ENCODE assay signal across 15 cellular contexts in the genomic region with DNA sequence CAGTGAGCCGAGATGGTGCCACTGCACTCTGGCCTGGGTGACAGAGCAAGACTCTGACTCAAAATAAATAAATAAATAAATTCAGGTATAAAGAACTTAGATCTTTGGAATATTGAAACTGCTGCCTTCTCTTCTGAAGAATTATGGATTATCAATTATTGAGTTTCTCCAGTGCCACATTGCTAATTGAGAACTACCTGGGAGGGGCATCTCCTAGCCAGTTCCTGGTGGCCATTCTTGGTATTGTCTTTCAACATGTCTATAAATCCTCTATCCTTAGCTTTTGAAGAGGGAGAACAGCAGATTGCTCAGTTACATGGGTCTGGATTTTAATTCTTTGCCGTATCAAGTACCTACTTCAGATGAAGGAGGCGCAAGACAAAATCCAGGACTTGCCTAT. TPM values are rescaled to one million over a fixed set of nuclear protein-coding genes. Genes with fewer than 3 reads are reported as not detected.
DNase-seq lines count a peak whose midpoint lies in the region; ATAC-seq and TF ChIP-seq lines count a peak whose summit lies in the region.
"Had no signal": no experiment of that assay in that cellular context is flagged by ENCODE, and none has a peak within 500 bp of the region (broad histone marks: within the 10 kb centered on the region; RNA-seq: fewer than 3 reads in every experiment).

No MANE protein-coding gene starts in this region.

- H3K27me3 ChIP-seq in MM.1S (replicated peaks; ENCODE audit: insufficient read depth, low read length) (no peaks in the 10 kb centered on the region), ectodermal cell (ENCODE audit: control insufficient read depth, insufficient read depth, low read length, poor library complexity, severe bottlenecking) (no peaks in the 10 kb centered on the region), psoas muscle (ENCODE audit: insufficient read depth in 3 of 3, low read length in 2 of 3) (no peaks in the 10 kb centered on the region), tibial nerve (no peaks in the 10 kb centered on the region)

- DNase-seq in NCI-H2227 (lab: John Stamatoyannopoulos, UW; ENCODE audit: unreplicated experiment) (peak; percentile 6), NCI-H2227 treated with DMSO at 0.1 percent for 48 hours (lab: John Stamatoyannopoulos, UW) (no peak), MM.1S (no peak), psoas muscle (no peak), tibial nerve (ENCODE audit: low spot score in 2 of 2) (no peak)
- no peak for DNase-seq in activated CD4-positive, alpha-beta T cell treated with anti-CD3 and anti-CD28 coated beads for 36 hours
- no peak for DNase-seq in effector CD4-positive, alpha-beta T cell
- DNase-seq: activated effector memory CD4-positive, alpha-beta T cell treated with Interleukin-2 at 50 U/mL for 16 hours; Calu3; NCI-H1417 treated with DMSO at 0.1 percent for 48 hours; NCI-H446 had no signal

- no peak overlapping the region for H3K9ac ChIP-seq in MM.1S (ENCODE audit: low read length)

- H3K9me3 ChIP-seq in MM.1S (replicated peaks; ENCODE audit: insufficient read depth, low read length) (no peaks in the 10 kb centered on the region), ectodermal cell (ENCODE audit: control insufficient read depth, low read length) (no peaks in the 10 kb centered on the region), psoas muscle (no peaks in the 10 kb centered on the region), tibial nerve (no peaks in the 10 kb centered on the region)
- H3K9me3 ChIP-seq: prostate gland had no signal

- no peak overlapping the region for H2AFZ ChIP-seq in MM.1S (ENCODE audit: low read length)

- H3K4me1 Mint-ChIP-seq in activated CD4-positive, alpha-beta T cell treated with anti-CD3 and anti-CD28 coated beads for 36 hours, result no peaks in the 10 kb centered on the region

- H3K27ac ChIP-seq in MM.1S (ENCODE audit: low read length), result no peak overlapping the region
- peak overlapping the region; percentile 36 for H3K27ac ChIP-seq in ectodermal cell (ENCODE audit: insufficient read depth, low read depth, low read length, poor library complexity, severe bottlenecking)
- H3K27ac ChIP-seq in psoas muscle, result no peak overlapping the region
- H3K27ac ChIP-seq in tibial nerve, result no peak overlapping the region
- H3K27ac ChIP-seq: prostate gland had no signal

- CTCF ChIA-PET in activated CD4-positive, alpha-beta T cell treated with anti-CD3 and anti-CD28 coated beads for 36 hours (lab: Charles Lee), result interaction anchor here (0.6 to 1.6 kb wide), 6 partner anchors 9 to 181 kb away, joined by 3 to 6 read pairs (median 4); no protein-coding TSS in a partner anchor

- no peaks in the 10 kb centered on the region for H3K4me1 ChIP-seq in MM.1S (ENCODE audit: low read length)
- H3K4me1 ChIP-seq in ectodermal cell (ENCODE audit: control insufficient read depth, insufficient read depth, low read length), result no peaks in the 10 kb centered on the region
- H3K4me1 ChIP-seq in psoas muscle, result no peaks in the 10 kb centered on the region
- no peaks in the 10 kb centered on the region for H3K4me1 ChIP-seq in tibial nerve
- H3K4me1 ChIP-seq: prostate gland had no signal

- H3K4me3 ChIP-seq in MM.1S (ENCODE audit: low read length) (no peak overlapping the region), ectodermal cell (ENCODE audit: insufficient read depth, low read depth, low read length) (no peak overlapping the region), psoas muscle (no peak overlapping the region), tibial nerve (no peak overlapping the region)
- H3K4me3 ChIP-seq: prostate gland had no signal

- no peaks in the 10 kb centered on the region for H3K27me3 Mint-ChIP-seq in activated CD4-positive, alpha-beta T cell treated with anti-CD3 and anti-CD28 coated beads for 36 hours

- no peak overlapping the region for H3K4me2 ChIP-seq in MM.1S (ENCODE audit: low read depth, low read length)

- no peak for ATAC-seq in psoas muscle
- no peak for ATAC-seq in activated CD4-positive, alpha-beta T cell treated with anti-CD3 and anti-CD28 coated beads for 36 hours

- peaks cover 36% of the 10 kb centered on the region for H3K36me3 Mint-ChIP-seq in activated CD4-positive, alpha-beta T cell treated with anti-CD3 and anti-CD28 coated beads for 36 hours (ENCODE audit: low read depth)

- no peaks in the 10 kb centered on the region for H3K79me2 ChIP-seq in MM.1S (ENCODE audit: low read length)

- intact Hi-C loops in psoas muscle (cut with DNase I), result no loop called here
- intact Hi-C loops in activated CD4-positive, alpha-beta T cell treated with anti-CD3 and anti-CD28 coated beads for 36 hours (cut with DNase I, micrococcal nuclease), result no loop called here

- H3F3A ChIP-seq in MM.1S (ENCODE audit: insufficient read depth, low read length), result no peaks in the 10 kb centered on the region

- 96 to 98% methylated on average over 3 of the region's 3 CpGs for WGBS in ectodermal cell, 2 experiments
- WGBS in psoas muscle, 3 donors, result 96% methylated on average over 3 of the region's 3 CpGs
- 92 to 93% methylated on average over 3 of the region's 3 CpGs for WGBS in tibial nerve, 2 donors

- no peaks in the 10 kb centered on the region for H3K9me2 ChIP-seq in MM.1S (replicated peaks; ENCODE audit: insufficient read depth, low read length)

- H3K27ac Mint-ChIP-seq in activated CD4-positive, alpha-beta T cell treated with anti-CD3 and anti-CD28 coated beads for 36 hours, result no peak overlapping the region

- POLR2A ChIA-PET in activated CD4-positive, alpha-beta T cell treated with anti-CD3 and anti-CD28 coated beads for 36 hours (lab: Charles Lee), result no interaction called here

- TF ChIP-seq EP300 in tibial nerve (IDR thresholded peaks at IDR 0.05), result no peak

- no peaks in the 10 kb centered on the region for H4K20me1 ChIP-seq in MM.1S (ENCODE audit: insufficient read depth, low read length)

- H3K9me3 Mint-ChIP-seq in activated CD4-positive, alpha-beta T cell treated with anti-CD3 and anti-CD28 coated beads for 36 hours (ENCODE audit: low read depth), result no peaks in the 10 kb centered on the region

- H3K36me3 ChIP-seq in MM.1S (replicated peaks; ENCODE audit: insufficient read depth, low read length) (no peaks in the 10 kb centered on the region; the same call in 1 of the 2 replicates), ectodermal cell (ENCODE audit: control insufficient read depth, insufficient read depth, low read length) (no peaks in the 10 kb centered on the region), psoas muscle (ENCODE audit: insufficient read depth in 1 of 2, low read depth in 1 of 2) (peaks cover 25 to 100% of the 10 kb centered on the region in 2 donors), tibial nerve (peaks cover 3 to 99% (median 23%) of the 10 kb centered on the region in 3 donors)

- TF ChIP-seq CTCF in MM.1S (IDR thresholded peaks at IDR 0.05; ENCODE audit: low read length) (peak; percentile 15; the same call in 1 of the 2 replicates), psoas muscle (IDR thresholded peaks at IDR 0.05) (peak; percentile 19), tibial nerve (IDR thresholded peaks at IDR 0.05) (no peak)

- H3K4me3 Mint-ChIP-seq in activated CD4-positive, alpha-beta T cell treated with anti-CD3 and anti-CD28 coated beads for 36 hours, result no peak overlapping the region

- TF ChIP-seq POLR2A in tibial nerve (IDR thresholded peaks at IDR 0.05), result no peak

RNA-seq across cellular contexts. Expression of gene CALCOCO2, which starts 29.2 kb away (rescaled TPM):
- polyA plus RNA-seq in ectodermal cell (2013, experiment 1 of 4), result 37.9 TPM
- polyA plus RNA-seq in ectodermal cell (2013, experiment 2 of 4), result 49.1 TPM
- 38.2 TPM for polyA plus RNA-seq in ectodermal cell (2013, experiment 3 of 4)
- 45.0 TPM for polyA plus RNA-seq in ectodermal cell (2013, experiment 4 of 4)
- total RNA-seq in psoas muscle, result 100 to 1,000 TPM; 169 to 212 (median 177) TPM
- polyA plus RNA-seq in psoas muscle, result 100 to 1,000 TPM in 1 of 3 donors, 10 to 100 TPM in 2; 87.2 to 183 (median 90.0) TPM
- 100 to 1,000 TPM in 1 of 2 experiments, 10 to 100 TPM in 1; 66.7 to 102 TPM for total RNA-seq in activated CD4-positive, alpha-beta T cell treated with anti-CD3 and anti-CD28 coated beads for 36 hours
- total RNA-seq in tibial nerve, result 100 to 1,000 TPM; 167 to 302 (median 232) TPM

RNA-seq across cellular contexts. Expression of gene ATP5MC1, which starts 32.6 kb away (rescaled TPM):
- polyA plus RNA-seq in ectodermal cell (2013, experiment 1 of 4), result 87.4 TPM
- 73.5 TPM for polyA plus RNA-seq in ectodermal cell (2013, experiment 2 of 4)
- 73.1 TPM for polyA plus RNA-seq in ectodermal cell (2013, experiment 3 of 4)
- polyA plus RNA-seq in ectodermal cell (2013, experiment 4 of 4), result 89.8 TPM
- total RNA-seq in psoas muscle, result 100 to 1,000 TPM; 179 to 321 (median 199) TPM
- 1,000 to 10,000 TPM in 1 of 3 donors, 100 to 1,000 TPM in 2; 616 to 1,012 (median 815) TPM for polyA plus RNA-seq in psoas muscle
- total RNA-seq in activated CD4-positive, alpha-beta T cell treated with anti-CD3 and anti-CD28 coated beads for 36 hours, result 100 to 1,000 TPM; 102 to 124 TPM
- 100 to 1,000 TPM in 1 of 4 donors, 10 to 100 TPM in 3; 71.4 to 103 (median 89.7) TPM for total RNA-seq in tibial nerve

RNA-seq across cellular contexts. Expression of gene TTLL6, which starts 43.0 kb away (rescaled TPM):
- 2.6 TPM for polyA plus RNA-seq in ectodermal cell (2013, experiment 1 of 4)
- polyA plus RNA-seq in ectodermal cell (2013, experiment 2 of 4), result 4.0 TPM
- polyA plus RNA-seq in ectodermal cell (2013, experiment 3 of 4), result 3.2 TPM
- 3.7 TPM for polyA plus RNA-seq in ectodermal cell (2013, experiment 4 of 4)
- not detected for total RNA-seq in psoas muscle
- under 1 TPM in 2 of 3 donors, not detected in 1; 0.03 to 0.05 TPM for polyA plus RNA-seq in psoas muscle
- not detected for total RNA-seq in activated CD4-positive, alpha-beta T cell treated with anti-CD3 and anti-CD28 coated beads for 36 hours
- 1 to 10 TPM in 2 of 4 donors, under 1 TPM in 2; 0.21 to 4.8 (median 0.99) TPM for total RNA-seq in tibial nerve
- total RNA-seq: A172 had no signal
- polyA plus RNA-seq: fibroblast of lung had no signal

RNA-seq across cellular contexts. Expression of gene UBE2Z, which starts 48.2 kb away (rescaled TPM):
- polyA plus RNA-seq in ectodermal cell (2013, experiment 1 of 4), result 98.9 TPM
- polyA plus RNA-seq in ectodermal cell (2013, experiment 2 of 4), result 85.6 TPM
- 64.5 TPM for polyA plus RNA-seq in ectodermal cell (2013, experiment 3 of 4)
- 70.4 TPM for polyA plus RNA-seq in ectodermal cell (2013, experiment 4 of 4)
- 10 to 100 TPM; 29.8 to 46.7 (median 34.8) TPM for total RNA-seq in psoas muscle
- 10 to 100 TPM; 22.0 to 47.2 (median 36.5) TPM for polyA plus RNA-seq in psoas muscle
- 100 to 1,000 TPM; 104 TPM for total RNA-seq in activated CD4-positive, alpha-beta T cell treated with anti-CD3 and anti-CD28 coated beads for 36 hours
- total RNA-seq in tibial nerve, result 10 to 100 TPM; 51.0 to 63.8 (median 56.8) TPM

Comparison
In these comparisons a context has a peak if more than half of its experiments do, and no peak if none do; other contexts are left out.
1. CTCF ChIP-seq: peak in MM.1S (single experiment) and psoas muscle (single experiment); none in tibial nerve (0 of 5).